In the genomic region with DNA sequence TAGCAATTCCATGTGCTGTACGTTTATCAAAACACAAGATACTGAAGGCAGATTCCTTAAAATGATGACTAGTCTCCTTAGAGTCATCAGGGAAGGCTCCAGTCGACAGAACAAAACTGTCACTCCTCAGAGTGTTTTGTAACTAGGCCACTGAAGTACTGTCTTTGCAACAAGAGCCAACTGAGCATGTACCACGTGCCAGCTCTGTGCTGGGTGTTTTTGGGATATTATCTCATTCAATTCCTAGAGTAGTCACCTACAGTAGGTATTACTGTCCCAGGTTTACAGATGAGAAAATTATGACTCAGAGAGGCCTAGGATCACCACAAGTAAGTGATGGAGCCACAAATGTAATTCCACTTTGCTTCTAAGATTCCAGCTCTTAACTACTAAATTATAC, we compare ENCODE assay signal across 24 cellular contexts.
"Had no signal": no experiment of that assay in that cellular context is flagged by ENCODE, and none has a peak within 500 bp of the region (broad histone marks: within the 10 kb centered on the region; RNA-seq: fewer than 3 reads in every experiment).

No MANE protein-coding gene starts in this region.

- H3K27me3 ChIP-seq: left lung, neural progenitor cell, neutrophil, suprapubic skin, tibial nerve, uterus had no signal

- ATAC-seq: left colon; left lung; natural killer cell; right cardiac atrium; sciatic nerve; stimulated activated naive B cell treated with anti-CD40 and anti-IgM and Interleukin-4, amounts not matched to agents 10 μg/mL and 1 μg/mL and 100 μg/mL, for 72 hours had no signal

- H3K4me1 ChIP-seq: left lung, neural progenitor cell, parathyroid adenoma, suprapubic skin, tibial nerve, uterus had no signal

- H3K9me3 ChIP-seq: left lung, neutrophil, suprapubic skin, tibial nerve, uterus had no signal

- DNase-seq: hippocampal formation; kidney glomerular epithelial cell; left colon; left lung; mesendoderm; naive B cell; natural killer cell; nephron progenitor cell; occipital lobe; right cardiac atrium; stimulated activated CD4-positive, alpha-beta T cell treated with anti-CD3 and anti-CD28 coated beads, Interleukin-12 subunit alpha, Interleukin-12 subunit beta, amount 100 ng/mL, for 4 hours; stimulated activated CD4-positive, alpha-beta T cell treated with anti-CD3 and anti-CD28 coated beads, Interleukin-15, amount 100 ng/mL, for 24 hours; stimulated activated CD4-positive, alpha-beta T cell treated with anti-CD3 and anti-CD28 coated beads, Interleukin-2, amount 100 ng/mL, for 24 hours; stimulated activated CD4-positive, alpha-beta T cell treated with anti-CD3 and anti-CD28 coated beads, Interleukin-4, amount 100 ng/mL, for 1 hour; stimulated activated naive B cell treated with anti-CD40 and anti-IgM and Interleukin-4, amounts not matched to agents 10 μg/mL and 1 μg/mL and 100 μg/mL, for 72 hours; uterus had no signal

- H3K36me3 ChIP-seq: neural progenitor cell, uterus had no signal

- H3K4me3 ChIP-seq: left lung, lung, neural progenitor cell, skin epidermis, suprapubic skin, tibial nerve, uterus had no signal

- H3K27ac ChIP-seq: left lung, neural progenitor cell, neutrophil, parathyroid adenoma, skin epidermis, suprapubic skin, tibial nerve, uterus had no signal
